In the genomic region with DNA sequence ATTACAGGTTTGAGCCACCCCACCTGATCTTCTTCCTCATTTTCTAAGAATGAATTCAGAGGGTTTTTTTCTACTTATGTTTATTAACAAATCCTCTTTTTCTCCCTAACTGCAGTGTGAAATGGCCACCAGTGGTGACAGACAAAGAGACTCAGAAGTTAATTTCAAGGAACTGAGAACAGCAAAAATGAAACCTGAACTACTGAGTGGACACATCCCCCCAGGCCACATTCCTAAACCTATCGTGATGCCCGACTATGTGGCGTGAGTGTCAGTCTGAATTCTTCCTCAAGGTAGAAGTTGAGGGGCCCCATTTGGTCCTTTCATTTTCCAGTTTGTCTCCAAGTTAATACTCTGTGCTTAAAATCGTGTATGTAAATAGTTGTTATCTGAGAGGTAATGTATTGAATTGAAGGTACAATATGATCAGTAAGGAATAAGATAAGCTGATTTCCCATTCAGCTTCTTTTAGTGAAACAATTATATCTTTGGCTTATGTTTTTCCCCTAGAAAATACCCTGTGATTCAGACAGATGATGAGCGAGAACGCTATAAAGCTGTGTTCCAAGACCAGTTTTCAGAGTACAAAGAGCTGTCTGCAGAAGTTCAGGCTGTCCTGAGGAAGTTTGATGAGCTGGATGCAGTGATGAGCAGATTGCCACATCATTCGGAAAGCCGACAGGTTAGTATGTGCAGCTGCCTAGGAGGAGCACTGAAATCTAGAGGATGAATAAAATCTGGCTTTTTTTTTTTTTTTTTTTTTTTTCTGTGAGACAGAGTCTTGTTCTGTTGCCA, we compare ENCODE assay signal across 1 cellular context.
TF ChIP-seq lines count a peak whose summit lies in the region.

No MANE protein-coding gene starts in this region.

TF ChIP-seq in GM23338, 12 proteins besides CTCF, POLR2A, EP300 and RAD21 (continued from another document):
- TF ChIP-seq, protein P1, sequence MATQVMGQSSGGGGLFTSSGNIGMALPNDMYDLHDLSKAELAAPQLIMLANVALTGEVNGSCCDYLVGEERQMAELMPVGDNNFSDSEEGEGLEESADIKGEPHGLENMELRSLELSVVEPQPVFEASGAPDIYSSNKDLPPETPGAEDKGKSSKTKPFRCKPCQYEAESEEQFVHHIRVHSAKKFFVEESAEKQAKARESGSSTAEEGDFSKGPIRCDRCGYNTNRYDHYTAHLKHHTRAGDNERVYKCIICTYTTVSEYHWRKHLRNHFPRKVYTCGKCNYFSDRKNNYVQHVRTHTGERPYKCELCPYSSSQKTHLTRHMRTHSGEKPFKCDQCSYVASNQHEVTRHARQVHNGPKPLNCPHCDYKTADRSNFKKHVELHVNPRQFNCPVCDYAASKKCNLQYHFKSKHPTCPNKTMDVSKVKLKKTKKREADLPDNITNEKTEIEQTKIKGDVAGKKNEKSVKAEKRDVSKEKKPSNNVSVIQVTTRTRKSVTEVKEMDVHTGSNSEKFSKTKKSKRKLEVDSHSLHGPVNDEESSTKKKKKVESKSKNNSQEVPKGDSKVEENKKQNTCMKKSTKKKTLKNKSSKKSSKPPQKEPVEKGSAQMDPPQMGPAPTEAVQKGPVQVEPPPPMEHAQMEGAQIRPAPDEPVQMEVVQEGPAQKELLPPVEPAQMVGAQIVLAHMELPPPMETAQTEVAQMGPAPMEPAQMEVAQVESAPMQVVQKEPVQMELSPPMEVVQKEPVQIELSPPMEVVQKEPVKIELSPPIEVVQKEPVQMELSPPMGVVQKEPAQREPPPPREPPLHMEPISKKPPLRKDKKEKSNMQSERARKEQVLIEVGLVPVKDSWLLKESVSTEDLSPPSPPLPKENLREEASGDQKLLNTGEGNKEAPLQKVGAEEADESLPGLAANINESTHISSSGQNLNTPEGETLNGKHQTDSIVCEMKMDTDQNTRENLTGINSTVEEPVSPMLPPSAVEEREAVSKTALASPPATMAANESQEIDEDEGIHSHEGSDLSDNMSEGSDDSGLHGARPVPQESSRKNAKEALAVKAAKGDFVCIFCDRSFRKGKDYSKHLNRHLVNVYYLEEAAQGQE (IDR thresholded peaks at IDR 0.05; ENCODE audit: unreplicated experiment): no peak
- TF ChIP-seq POLR2AphosphoS5 (IDR thresholded peaks at IDR 0.05; ENCODE audit: low read depth) (no peak), EZH2 (IDR thresholded peaks at IDR 0.05; ENCODE audit: low read depth, unreplicated experiment) (no peak), STAT1 (IDR thresholded peaks at IDR 0.05; ENCODE audit: unreplicated experiment) (no peak), EZH2phosphoT487 (IDR thresholded peaks at IDR 0.05; ENCODE audit: unreplicated experiment) (no peak), NANOG (IDR thresholded peaks at IDR 0.05; ENCODE audit: borderline replicate concordance) (no peak)
- TF ChIP-seq, protein P2, sequence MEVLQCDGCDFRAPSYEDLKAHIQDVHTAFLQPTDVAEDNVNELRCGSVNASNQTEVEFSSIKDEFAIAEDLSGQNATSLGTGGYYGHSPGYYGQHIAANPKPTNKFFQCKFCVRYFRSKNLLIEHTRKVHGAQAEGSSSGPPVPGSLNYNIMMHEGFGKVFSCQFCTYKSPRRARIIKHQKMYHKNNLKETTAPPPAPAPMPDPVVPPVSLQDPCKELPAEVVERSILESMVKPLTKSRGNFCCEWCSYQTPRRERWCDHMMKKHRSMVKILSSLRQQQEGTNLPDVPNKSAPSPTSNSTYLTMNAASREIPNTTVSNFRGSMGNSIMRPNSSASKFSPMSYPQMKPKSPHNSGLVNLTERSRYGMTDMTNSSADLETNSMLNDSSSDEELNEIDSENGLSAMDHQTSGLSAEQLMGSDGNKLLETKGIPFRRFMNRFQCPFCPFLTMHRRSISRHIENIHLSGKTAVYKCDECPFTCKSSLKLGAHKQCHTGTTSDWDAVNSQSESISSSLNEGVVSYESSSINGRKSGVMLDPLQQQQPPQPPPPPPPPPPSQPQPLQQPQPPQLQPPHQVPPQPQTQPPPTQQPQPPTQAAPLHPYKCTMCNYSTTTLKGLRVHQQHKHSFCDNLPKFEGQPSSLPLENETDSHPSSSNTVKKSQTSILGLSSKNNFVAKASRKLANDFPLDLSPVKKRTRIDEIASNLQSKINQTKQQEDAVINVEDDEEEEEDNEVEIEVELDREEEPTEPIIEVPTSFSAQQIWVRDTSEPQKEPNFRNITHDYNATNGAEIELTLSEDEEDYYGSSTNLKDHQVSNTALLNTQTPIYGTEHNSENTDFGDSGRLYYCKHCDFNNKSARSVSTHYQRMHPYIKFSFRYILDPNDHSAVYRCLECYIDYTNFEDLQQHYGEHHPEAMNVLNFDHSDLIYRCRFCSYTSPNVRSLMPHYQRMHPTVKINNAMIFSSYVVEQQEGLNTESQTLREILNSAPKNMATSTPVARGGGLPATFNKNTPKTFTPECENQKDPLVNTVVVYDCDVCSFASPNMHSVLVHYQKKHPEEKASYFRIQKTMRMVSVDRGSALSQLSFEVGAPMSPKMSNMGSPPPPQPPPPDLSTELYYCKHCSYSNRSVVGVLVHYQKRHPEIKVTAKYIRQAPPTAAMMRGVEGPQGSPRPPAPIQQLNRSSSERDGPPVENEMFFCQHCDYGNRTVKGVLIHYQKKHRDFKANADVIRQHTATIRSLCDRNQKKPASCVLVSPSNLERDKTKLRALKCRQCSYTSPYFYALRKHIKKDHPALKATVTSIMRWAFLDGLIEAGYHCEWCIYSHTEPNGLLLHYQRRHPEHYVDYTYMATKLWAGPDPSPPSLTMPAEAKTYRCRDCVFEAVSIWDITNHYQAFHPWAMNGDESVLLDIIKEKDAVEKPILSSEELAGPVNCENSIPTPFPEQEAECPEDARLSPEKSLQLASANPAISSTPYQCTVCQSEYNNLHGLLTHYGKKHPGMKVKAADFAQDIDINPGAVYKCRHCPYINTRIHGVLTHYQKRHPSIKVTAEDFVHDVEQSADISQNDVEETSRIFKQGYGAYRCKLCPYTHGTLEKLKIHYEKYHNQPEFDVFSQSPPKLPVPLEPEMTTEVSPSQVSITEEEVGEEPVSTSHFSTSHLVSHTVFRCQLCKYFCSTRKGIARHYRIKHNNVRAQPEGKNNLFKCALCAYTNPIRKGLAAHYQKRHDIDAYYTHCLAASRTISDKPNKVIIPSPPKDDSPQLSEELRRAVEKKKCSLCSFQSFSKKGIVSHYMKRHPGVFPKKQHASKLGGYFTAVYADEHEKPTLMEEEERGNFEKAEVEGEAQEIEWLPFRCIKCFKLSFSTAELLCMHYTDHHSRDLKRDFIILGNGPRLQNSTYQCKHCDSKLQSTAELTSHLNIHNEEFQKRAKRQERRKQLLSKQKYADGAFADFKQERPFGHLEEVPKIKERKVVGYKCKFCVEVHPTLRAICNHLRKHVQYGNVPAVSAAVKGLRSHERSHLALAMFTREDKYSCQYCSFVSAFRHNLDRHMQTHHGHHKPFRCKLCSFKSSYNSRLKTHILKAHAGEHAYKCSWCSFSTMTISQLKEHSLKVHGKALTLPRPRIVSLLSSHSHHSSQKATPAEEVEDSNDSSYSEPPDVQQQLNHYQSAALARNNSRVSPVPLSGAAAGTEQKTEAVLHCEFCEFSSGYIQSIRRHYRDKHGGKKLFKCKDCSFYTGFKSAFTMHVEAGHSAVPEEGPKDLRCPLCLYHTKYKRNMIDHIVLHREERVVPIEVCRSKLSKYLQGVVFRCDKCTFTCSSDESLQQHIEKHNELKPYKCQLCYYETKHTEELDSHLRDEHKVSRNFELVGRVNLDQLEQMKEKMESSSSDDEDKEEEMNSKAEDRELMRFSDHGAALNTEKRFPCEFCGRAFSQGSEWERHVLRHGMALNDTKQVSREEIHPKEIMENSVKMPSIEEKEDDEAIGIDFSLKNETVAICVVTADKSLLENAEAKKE (CRISPR knock-in tag; IDR thresholded peaks at IDR 0.05): no peak
TF ChIP-seq in GM23338: peak in this region for 0.
